Comparison of ENCODE assay signal across 8 cellular contexts in the genomic region with DNA sequence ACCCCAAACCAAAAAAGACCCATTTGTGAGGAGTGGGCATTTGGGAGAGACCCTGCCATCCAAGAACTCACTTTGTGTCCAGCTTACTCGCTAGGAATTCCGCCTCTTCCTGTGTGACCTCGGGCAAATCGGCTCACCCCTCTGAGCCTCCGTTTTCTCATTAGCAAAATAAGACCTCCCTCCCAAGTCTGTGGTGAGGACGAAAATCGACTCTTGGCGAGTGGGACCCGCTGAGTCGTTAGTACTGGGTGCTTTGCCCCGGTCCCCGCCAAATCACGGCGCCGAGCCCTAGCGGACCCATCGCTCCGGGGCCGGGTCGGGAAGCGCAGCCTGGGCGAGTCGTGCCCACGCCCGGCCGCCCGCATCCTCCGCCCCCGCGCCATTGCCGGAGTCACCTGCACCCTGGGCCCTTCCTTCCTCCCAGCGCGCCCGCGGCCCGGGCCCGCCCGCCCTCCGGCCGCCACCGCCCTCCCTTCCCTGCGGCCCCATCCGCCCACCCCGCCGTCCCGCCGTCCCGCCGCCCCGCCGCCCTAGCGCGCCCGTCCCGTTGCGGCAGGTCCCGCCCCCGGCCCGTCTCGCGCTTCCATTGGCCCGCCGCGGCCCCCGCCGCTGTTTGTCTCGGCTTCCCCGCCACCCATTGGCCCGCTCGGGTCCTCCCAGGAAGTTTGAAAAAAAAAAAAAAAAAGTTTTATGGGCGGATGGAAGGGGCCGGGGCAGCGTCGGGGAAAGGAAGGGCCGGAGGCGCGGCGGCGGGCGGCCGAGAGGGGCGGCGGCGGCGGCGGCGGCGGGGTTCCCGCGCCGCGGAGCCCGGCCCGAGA. TPM values are rescaled to one million over a fixed set of nuclear protein-coding genes. Genes with fewer than 3 reads are reported as not detected.
DNase-seq lines count a peak whose midpoint lies in the region; ATAC-seq and TF ChIP-seq lines count a peak whose summit lies in the region.

No MANE protein-coding gene starts in this region.

- no peak for TF ChIP-seq CTCF in AG09309 (IDR thresholded peaks at IDR 0.05; ENCODE audit: control insufficient read depth, insufficient read depth, low read depth, low read length, missing control alignments)

- peak overlapping the region; percentile 73 for H3K4me3 ChIP-seq in AG09309 (ENCODE audit: control insufficient read depth, low read depth, low read length)
- H3K4me3 ChIP-seq in endocrine pancreas (ENCODE audit: control insufficient read depth, insufficient read depth, low read length), result peak overlapping the region; percentile 50

- H3K36me3 ChIP-seq in endocrine pancreas (ENCODE audit: control insufficient read depth, insufficient read depth, low read length), result no peaks in the 10 kb centered on the region

- H3K27me3 ChIP-seq in endocrine pancreas (ENCODE audit: control insufficient read depth, insufficient read depth, low read length), result no peaks in the 10 kb centered on the region

- peak overlapping the region; percentile 85 for H3K9ac ChIP-seq in endocrine pancreas (ENCODE audit: control insufficient read depth, insufficient read depth, low read length)

- no peaks in the 10 kb centered on the region for H3K9me3 ChIP-seq in endocrine pancreas (ENCODE audit: control insufficient read depth, low read length)

- peak; percentile 63 for ATAC-seq in HG03460 (IDR thresholded peaks at IDR 0.05; ENCODE audit: unreplicated experiment)

- DNase-seq in AG09309 (ENCODE audit: low read depth) (no peak), NOMO-1 treated with dmso at 0.1 percent for 144 hours (lab: John Stamatoyannopoulos, UW; ENCODE audit: unreplicated experiment) (peak; percentile 84), mesenteric fat pad (ENCODE audit: low spot score) (peak; percentile 96)
- peak; percentile 69 for DNase-seq in activated CD8-positive, alpha-beta memory T cell treated with anti-CD3 and anti-CD28 coated beads, Interleukin-2, amount 50 U/mL, for 24 hours (ENCODE audit: extremely low read depth)
- peak; percentile 78 for DNase-seq in stimulated activated CD8-positive, alpha-beta memory T cell treated with anti-CD3 and anti-CD28 coated beads, Interleukin-12 subunit alpha, Interleukin-12 subunit beta, amount 100 ng/mL, for 24 hours (ENCODE audit: extremely low read depth)

- H3K4me1 ChIP-seq in endocrine pancreas (ENCODE audit: control insufficient read depth, insufficient read depth, low read length), result no peaks in the 10 kb centered on the region

- TF ChIP-seq POLR2A in GM19099 (IDR thresholded peaks at IDR 0.05; ENCODE audit: extremely low read depth, insufficient read length, low read depth), result peak; percentile 53

RNA-seq across cellular contexts. Expression of gene TRIOBP, which starts 48.9 kb away (rescaled TPM):
- total RNA-seq in mesenteric fat pad, result 91.7 TPM

RNA-seq across cellular contexts. Expression of gene NOL12, which starts 59.6 kb away (rescaled TPM):
- total RNA-seq in mesenteric fat pad, result 17.3 TPM
